ENCODE assay signal across 16 cellular contexts in the genomic region with DNA sequence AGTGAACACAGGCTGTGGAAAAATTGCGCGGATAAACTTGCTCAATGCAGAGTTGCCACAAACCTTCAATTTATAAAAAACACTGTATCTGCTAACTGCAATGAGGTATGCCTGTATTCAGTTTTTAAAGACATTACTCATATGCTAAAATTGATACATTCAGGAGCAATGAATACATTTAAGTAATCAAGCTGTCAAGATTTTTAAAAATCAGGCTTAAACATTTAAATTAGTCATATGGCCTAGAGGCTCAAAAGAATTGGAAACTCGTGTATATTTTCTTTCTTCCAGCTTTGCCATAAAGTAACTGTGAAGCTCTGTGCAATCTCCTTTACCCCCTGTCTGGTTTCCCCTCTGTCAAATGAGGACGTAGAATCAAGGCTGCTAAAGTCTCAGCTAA. TPM values are rescaled to one million over a fixed set of nuclear protein-coding genes. Genes with fewer than 3 reads are reported as not detected.
DNase-seq lines count a peak whose midpoint lies in the region; ATAC-seq and TF ChIP-seq lines count a peak whose summit lies in the region.
"Had no signal": no experiment of that assay in that cellular context is flagged by ENCODE, and none has a peak within 500 bp of the region (broad histone marks: within the 10 kb centered on the region; RNA-seq: fewer than 3 reads in every experiment).

No MANE protein-coding gene starts in this region.

- CTCF ChIA-PET in activated naive CD4-positive, alpha-beta T cell treated with anti-CD3 and anti-CD28 coated beads for 36 hours (lab: Charles Lee) = interaction anchor here (1.2 to 1.7 kb wide), 4 partner anchors 10 to 231 kb away, joined by 4 to 8 read pairs (median 5); no protein-coding TSS in a partner anchor
- CTCF ChIA-PET in T-cell (lab: Charles Lee) = no interaction called here

- H3K4me3 Mint-ChIP-seq in activated naive CD4-positive, alpha-beta T cell treated with anti-CD3 and anti-CD28 coated beads for 36 hours = no peak overlapping the region
- H3K4me3 Mint-ChIP-seq in T-cell = peak overlapping the region; percentile 13 to 90 (median 81)
- H3K4me3 Mint-ChIP-seq in effector memory CD8-positive, alpha-beta T cell = peak overlapping the region; percentile 83 to 93
- no peak overlapping the region for H3K4me3 Mint-ChIP-seq in stimulated activated memory B cell treated with anti-CD40 and anti-IgM and Interleukin-4, amounts not matched to agents 10 μg/mL and 1 μg/mL and 100 μg/mL, for 72 hours

- H3K9me3 ChIP-seq in right lobe of liver = no peaks in the 10 kb centered on the region
- H3K9me3 ChIP-seq: left lung had no signal

- no peak for ATAC-seq in T-cell (replicated peaks in 1 of 4)
- ATAC-seq in effector memory CD8-positive, alpha-beta T cell (replicated peaks) = no peak
- ATAC-seq in stimulated activated memory B cell treated with anti-CD40 and anti-IgM and Interleukin-4, amounts not matched to agents 10 μg/mL and 1 μg/mL and 100 μg/mL, for 72 hours = no peak
- no peak for ATAC-seq in GM18511 (IDR thresholded peaks at IDR 0.05; ENCODE audit: unreplicated experiment)
- no peak for ATAC-seq in right lobe of liver
- ATAC-seq: left lung, Right ventricle myocardium inferior had no signal

- H3K9me3 Mint-ChIP-seq in activated naive CD4-positive, alpha-beta T cell treated with anti-CD3 and anti-CD28 coated beads for 36 hours = no peaks in the 10 kb centered on the region
- no peaks in the 10 kb centered on the region for H3K9me3 Mint-ChIP-seq in T-cell
- H3K9me3 Mint-ChIP-seq in effector memory CD8-positive, alpha-beta T cell = no peaks in the 10 kb centered on the region
- no peaks in the 10 kb centered on the region for H3K9me3 Mint-ChIP-seq in stimulated activated memory B cell treated with anti-CD40 and anti-IgM and Interleukin-4, amounts not matched to agents 10 μg/mL and 1 μg/mL and 100 μg/mL, for 72 hours

- H3K27ac Mint-ChIP-seq in activated naive CD4-positive, alpha-beta T cell treated with anti-CD3 and anti-CD28 coated beads for 36 hours = peak overlapping the region; percentile 93
- H3K27ac Mint-ChIP-seq in T-cell = peak overlapping the region; percentile 91 to 92
- H3K27ac Mint-ChIP-seq in effector memory CD8-positive, alpha-beta T cell = peak overlapping the region; percentile 93 to 95
- peak overlapping the region; percentile 82 for H3K27ac Mint-ChIP-seq in stimulated activated memory B cell treated with anti-CD40 and anti-IgM and Interleukin-4, amounts not matched to agents 10 μg/mL and 1 μg/mL and 100 μg/mL, for 72 hours

- POLR2A ChIA-PET in T-cell (lab: Charles Lee) = interaction anchor here in 1 of 2 donors (1.2 kb wide), 1 partner anchor 24 kb away, joined by 3 read pairs; no protein-coding TSS in a partner anchor

- peaks cover 11% of the 10 kb centered on the region for H3K36me3 Mint-ChIP-seq in activated naive CD4-positive, alpha-beta T cell treated with anti-CD3 and anti-CD28 coated beads for 36 hours (ENCODE audit: low read depth)
- peaks cover 16% of the 10 kb centered on the region for H3K36me3 Mint-ChIP-seq in T-cell
- peaks cover 30% of the 10 kb centered on the region for H3K36me3 Mint-ChIP-seq in effector memory CD8-positive, alpha-beta T cell (ENCODE audit: insufficient read depth)
- peaks cover 25% of the 10 kb centered on the region for H3K36me3 Mint-ChIP-seq in stimulated activated memory B cell treated with anti-CD40 and anti-IgM and Interleukin-4, amounts not matched to agents 10 μg/mL and 1 μg/mL and 100 μg/mL, for 72 hours

- DNase-seq in activated naive CD4-positive, alpha-beta T cell treated with anti-CD3 and anti-CD28 coated beads for 36 hours = no peak
- no peak for DNase-seq in activated naive CD4-positive, alpha-beta T cell treated with Interleukin-2 at 50 U/mL for 16 hours
- DNase-seq in T-cell (no peak), NOMO-1 treated with dmso at 0.1 percent for 144 hours (lab: John Stamatoyannopoulos, UW; ENCODE audit: unreplicated experiment) (no peak), right lobe of liver (no peak)
- DNase-seq in effector memory CD8-positive, alpha-beta T cell = no peak
- DNase-seq: activated gamma-delta T cell treated with Interleukin-2 at 50 U/mL for 16 hours; effector memory CD4-positive, alpha-beta T cell; left lung; NCI-H1092; NCI-H2171 treated with DMSO at 0.1 percent for 48 hours; stimulated activated CD4-positive, alpha-beta T cell treated with anti-CD3 and anti-CD28 coated beads, Interleukin-12 subunit alpha, Interleukin-12 subunit beta, amount 100 ng/mL, for 4 hours had no signal

- H3K36me3 ChIP-seq in right lobe of liver = no peaks in the 10 kb centered on the region

- WGBS in right lobe of liver (ENCODE audit: insufficient coverage, low coverage, low lambda C conversion rate, missing lambda C conversion rate) = 79% methylated on average over 4 of the region's 4 CpGs

- intact Hi-C loops in activated naive CD4-positive, alpha-beta T cell treated with anti-CD3 and anti-CD28 coated beads for 36 hours (cut with micrococcal nuclease) = loop anchor here (5.0 kb wide), 3 partner anchors 33 to 1058 kb away; no protein-coding TSS in a partner anchor
- intact Hi-C loops in right lobe of liver (cut with DNase I) = no loop called here

- TF ChIP-seq POLR2A in right lobe of liver (IDR thresholded peaks at IDR 0.05) = no peak

- no peak overlapping the region for H3K4me3 ChIP-seq in right lobe of liver
- H3K4me3 ChIP-seq: left lung had no signal

- no peaks in the 10 kb centered on the region for H3K27me3 Mint-ChIP-seq in activated naive CD4-positive, alpha-beta T cell treated with anti-CD3 and anti-CD28 coated beads for 36 hours (ENCODE audit: low read depth)
- H3K27me3 Mint-ChIP-seq in T-cell = no peaks in the 10 kb centered on the region
- no peaks in the 10 kb centered on the region for H3K27me3 Mint-ChIP-seq in effector memory CD8-positive, alpha-beta T cell
- no peaks in the 10 kb centered on the region for H3K27me3 Mint-ChIP-seq in stimulated activated memory B cell treated with anti-CD40 and anti-IgM and Interleukin-4, amounts not matched to agents 10 μg/mL and 1 μg/mL and 100 μg/mL, for 72 hours

- no peaks in the 10 kb centered on the region for H3K27me3 ChIP-seq in right lobe of liver
- H3K27me3 ChIP-seq: left lung had no signal

- no peak for TF ChIP-seq CTCF in right lobe of liver (IDR thresholded peaks at IDR 0.05)

- no peak overlapping the region for H3K27ac ChIP-seq in right lobe of liver
- H3K27ac ChIP-seq: parathyroid adenoma had no signal

- peaks cover 0 to 3% (median 0%) of the 10 kb centered on the region in 4 donors for H3K4me1 ChIP-seq in right lobe of liver

- H3K4me1 Mint-ChIP-seq in activated naive CD4-positive, alpha-beta T cell treated with anti-CD3 and anti-CD28 coated beads for 36 hours (ENCODE audit: low read depth) = peaks cover 61% of the 10 kb centered on the region
- peaks cover 65 to 74% (median 67%) of the 10 kb centered on the region in 3 donors for H3K4me1 Mint-ChIP-seq in T-cell
- H3K4me1 Mint-ChIP-seq in effector memory CD8-positive, alpha-beta T cell (ENCODE audit: low read depth in 2 of 2) = peaks cover 35 to 59% of the 10 kb centered on the region in 2 donors
- peaks cover 45% of the 10 kb centered on the region for H3K4me1 Mint-ChIP-seq in stimulated activated memory B cell treated with anti-CD40 and anti-IgM and Interleukin-4, amounts not matched to agents 10 μg/mL and 1 μg/mL and 100 μg/mL, for 72 hours

RNA-seq across cellular contexts. Expression of a gene that starts 4.1 kb away (rescaled TPM):
- total RNA-seq in activated naive CD4-positive, alpha-beta T cell treated with anti-CD3 and anti-CD28 coated beads for 36 hours = 10 to 100 TPM; 39.1 to 40.1 TPM
- total RNA-seq in T-cell (100 to 1,000 TPM; 103 to 118 (median 113) TPM), right lobe of liver (10 to 100 TPM in 5 of 6 experiments, 1 to 10 TPM in 1; 9.0 to 16.2 (median 15.0) TPM)

RNA-seq across cellular contexts. Expression of a gene that starts 38.2 kb away (rescaled TPM):
- total RNA-seq in activated naive CD4-positive, alpha-beta T cell treated with anti-CD3 and anti-CD28 coated beads for 36 hours = 10 to 100 TPM; 18.5 to 20.2 TPM
- 10 to 100 TPM; 21.6 to 34.0 (median 25.7) TPM for total RNA-seq in T-cell
- 10 to 100 TPM; 11.8 to 14.4 (median 13.1) TPM for total RNA-seq in right lobe of liver

Comparison
In these comparisons a context has a peak if more than half of its experiments do, and no peak if none do; other contexts are left out.
1. H3K4me3 Mint-ChIP-seq: peak in T-cell (3 of 3) and effector memory CD8-positive, alpha-beta T cell (2 of 2); none in activated naive CD4-positive, alpha-beta T cell treated with anti-CD3 and anti-CD28 coated beads for 36 hours (single experiment) and stimulated activated memory B cell treated with anti-CD40 and anti-IgM and Interleukin-4, amounts not matched to agents 10 μg/mL and 1 μg/mL and 100 μg/mL, for 72 hours (single experiment).
2. Peak in every context shown above with its lines, with median percentiles within 50 percentile points of each other: H3K27ac Mint-ChIP-seq.